ENCODE assay signal across 8 cellular contexts in the genomic region with DNA sequence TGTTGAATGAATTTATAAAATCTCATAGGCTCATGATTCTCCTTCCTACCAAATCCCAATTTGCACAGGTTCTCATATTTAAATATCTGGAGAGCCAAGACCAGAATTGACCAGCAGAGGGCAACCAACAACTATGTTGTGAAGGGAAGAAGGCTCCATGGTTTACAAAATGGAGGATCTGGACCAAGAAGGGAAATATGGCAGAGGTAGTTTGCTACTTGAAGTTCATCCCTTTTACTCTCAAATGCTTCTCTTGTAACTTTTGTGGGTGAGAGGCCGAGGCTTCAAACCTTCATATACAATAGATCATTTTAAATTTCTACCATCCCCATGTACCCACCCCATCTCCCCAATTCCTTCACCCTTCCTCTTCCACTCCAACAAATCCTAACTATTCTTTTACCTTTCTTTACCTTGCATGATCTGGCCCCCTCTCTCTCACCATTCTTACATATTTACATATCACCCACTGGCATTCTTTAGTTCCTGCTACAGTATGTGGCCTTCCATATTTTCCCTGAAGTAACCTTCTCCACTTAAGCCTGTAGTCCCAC. TPM values are rescaled to one million over a fixed set of nuclear protein-coding genes. Genes with fewer than 3 reads are reported as not detected.
DNase-seq lines count a peak whose midpoint lies in the region; ATAC-seq and TF ChIP-seq lines count a peak whose summit lies in the region.

No MANE protein-coding gene starts in this region.

- H3K4me3 ChIP-seq in AG10803 (ENCODE audit: low read length) (no peak overlapping the region), GM23338 (no peak overlapping the region), mammary epithelial cell (replicated peaks in 1 of 3; ENCODE audit: insufficient read depth in 1 of 3, low read depth in 2 of 3, low read length in 3 of 3) (no peak overlapping the region)

- ATAC-seq in GM23338 (no peak), left colon (peak; percentile 23), GM19452 (IDR thresholded peaks at IDR 0.05; ENCODE audit: unreplicated experiment) (no peak)

- in situ Hi-C loops in mammary epithelial cell (cut with MboI; ENCODE audit: low sequenced_read_pairs in 2 of 2): no loop called here

- DNase-seq in AG10803 (ENCODE audit: low read depth) (peak; percentile 85), GM23338 (ENCODE audit: low spot score) (peak; percentile 96), NCI-H2227 (lab: John Stamatoyannopoulos, UW; ENCODE audit: unreplicated experiment) (peak; percentile 91), mammary epithelial cell (peak; percentile 67), left colon (peak; percentile 74 to 88)
- DNase-seq in stimulated activated CD4-positive, alpha-beta T cell treated with anti-CD3 and anti-CD28 coated beads, Interleukin-4, amount 100 ng/mL, for 1 hour: peak; percentile 60

- H3K4me2 ChIP-seq in GM23338 (no peak overlapping the region), mammary epithelial cell (ENCODE audit: insufficient read depth, low read depth, low read length) (no peak overlapping the region)

- H3K27me3 ChIP-seq in GM23338 (ENCODE audit: insufficient read depth) (no peaks in the 10 kb centered on the region), mammary epithelial cell (ENCODE audit: insufficient read depth, low read length) (no peaks in the 10 kb centered on the region)

- intact Hi-C loops in mammary epithelial cell (cut with micrococcal nuclease) (loop anchor here (1.0 to 5.0 kb wide), 5 partner anchors 31 to 304 kb away; a partner anchor contains a TSS), left colon (cut with DNase I, micrococcal nuclease) (loop anchor here in 1 of 2 donors (2.0 kb wide), 1 partner anchor 32 kb away; a partner anchor contains a TSS)

- peaks cover 20% of the 10 kb centered on the region for H3K36me3 Mint-ChIP-seq in GM23338 (ENCODE audit: low read depth)

- H3K4me3 Mint-ChIP-seq in GM23338: peak overlapping the region; percentile 22; the same call in 1 of the 3 replicates

- H3K9me3 Mint-ChIP-seq in GM23338: peaks cover 6% of the 10 kb centered on the region; the same call in 2 of the 3 replicates

- H3K4me1 ChIP-seq in GM23338 (ENCODE audit: insufficient read depth) (peaks cover 4% of the 10 kb centered on the region), mammary epithelial cell (ENCODE audit: insufficient read depth, low read length) (peaks cover 9% of the 10 kb centered on the region)

- H3K9me3 ChIP-seq in mammary epithelial cell (replicated peaks; ENCODE audit: insufficient read depth, low read length): no peaks in the 10 kb centered on the region

- H2AFZ ChIP-seq in GM23338 (0 out of 2 replicates have a peak overlapping the region, but pooled peaks have one; percentile 3), mammary epithelial cell (ENCODE audit: low read depth, low read length) (peak overlapping the region; percentile 95)

- peaks cover 5% of the 10 kb centered on the region; the same call in 1 of the 2 replicates for H3F3A ChIP-seq in GM23338 (replicated peaks; ENCODE audit: low read depth)

- peaks cover 15% of the 10 kb centered on the region for H3K27me3 Mint-ChIP-seq in GM23338 (ENCODE audit: insufficient read depth, low read depth, poor library complexity)

- no peaks in the 10 kb centered on the region; the same call in 1 of the 2 replicates for H4K20me1 ChIP-seq in GM23338 (replicated peaks; ENCODE audit: insufficient read depth)
- H4K20me1 ChIP-seq in mammary epithelial cell (ENCODE audit: insufficient read depth, low read length): no peaks in the 10 kb centered on the region

- H3K9ac ChIP-seq in mammary epithelial cell (ENCODE audit: insufficient read depth, low read length): no peak overlapping the region

- dilution Hi-C loops in mammary epithelial cell (cut with HindIII; ENCODE audit: low sequenced_read_pairs): no loop called here

- H3K4me1 Mint-ChIP-seq in GM23338: peaks cover 27% of the 10 kb centered on the region

- BruUV-seq in mammary epithelial cell (replicated peaks; lab: Mats Ljungman, UMichigan): no TSS peak

- no peak overlapping the region for H3K27ac ChIP-seq in GM23338 (ENCODE audit: low read depth)
- H3K27ac ChIP-seq in VCaP: peak overlapping the region; percentile 19; the same call in 1 of the 2 replicates
- H3K27ac ChIP-seq in mammary epithelial cell (ENCODE audit: insufficient read depth, low read depth, low read length): no peak overlapping the region

- H3K79me2 ChIP-seq in GM23338 (replicated peaks; ENCODE audit: insufficient read depth) (peaks cover 8% of the 10 kb centered on the region), mammary epithelial cell (ENCODE audit: insufficient read depth, low read length) (peaks cover 11% of the 10 kb centered on the region)

- H3K27ac Mint-ChIP-seq in GM23338: peak overlapping the region; percentile 7; the same call in 1 of the 2 replicates

- CTCF ChIA-PET in mammary epithelial cell (lab: Charles Lee; ENCODE audit: low non-redundant PET): no interaction called here

- H3K9me2 ChIP-seq in GM23338 (ENCODE audit: insufficient read depth): 0 out of 2 replicates have a peak, but pooled peaks cover 5% of the 10 kb centered on the region

- peak; percentile 84 for TF ChIP-seq CTCF in AG10803 (conservative IDR thresholded peaks at IDR 0.05; ENCODE audit: low read length)
- TF ChIP-seq CTCF in GM23338 (conservative IDR thresholded peaks at IDR 0.05; ENCODE audit: low read depth in 2 of 2): peak; percentile 91 to 98
- peak; percentile 93 for TF ChIP-seq CTCF in VCaP (conservative IDR thresholded peaks at IDR 0.05)
- peak; percentile 76 to 79 for TF ChIP-seq CTCF in mammary epithelial cell (conservative IDR thresholded peaks at IDR 0.05 in 1 of 2, IDR thresholded peaks at IDR 0.05 in 1 of 2; ENCODE audit: extremely low read depth in 1 of 2, insufficient read depth in 1 of 2, low read depth in 1 of 2, low read length in 2 of 2)

- WGBS in mammary epithelial cell (ENCODE audit: low coverage, missing lambda C conversion rate): 57% methylated on average over 1 of the region's 1 CpG

- no peaks in the 10 kb centered on the region for H3K36me3 ChIP-seq in GM23338 (ENCODE audit: insufficient read depth)
- H3K36me3 ChIP-seq in mammary epithelial cell (ENCODE audit: insufficient read depth, low read length): no peaks in the 10 kb centered on the region

TF ChIP-seq in GM23338, 12 proteins besides CTCF, POLR2A, EP300 and RAD21 (continues in another document):
- TF ChIP-seq, protein P1, sequence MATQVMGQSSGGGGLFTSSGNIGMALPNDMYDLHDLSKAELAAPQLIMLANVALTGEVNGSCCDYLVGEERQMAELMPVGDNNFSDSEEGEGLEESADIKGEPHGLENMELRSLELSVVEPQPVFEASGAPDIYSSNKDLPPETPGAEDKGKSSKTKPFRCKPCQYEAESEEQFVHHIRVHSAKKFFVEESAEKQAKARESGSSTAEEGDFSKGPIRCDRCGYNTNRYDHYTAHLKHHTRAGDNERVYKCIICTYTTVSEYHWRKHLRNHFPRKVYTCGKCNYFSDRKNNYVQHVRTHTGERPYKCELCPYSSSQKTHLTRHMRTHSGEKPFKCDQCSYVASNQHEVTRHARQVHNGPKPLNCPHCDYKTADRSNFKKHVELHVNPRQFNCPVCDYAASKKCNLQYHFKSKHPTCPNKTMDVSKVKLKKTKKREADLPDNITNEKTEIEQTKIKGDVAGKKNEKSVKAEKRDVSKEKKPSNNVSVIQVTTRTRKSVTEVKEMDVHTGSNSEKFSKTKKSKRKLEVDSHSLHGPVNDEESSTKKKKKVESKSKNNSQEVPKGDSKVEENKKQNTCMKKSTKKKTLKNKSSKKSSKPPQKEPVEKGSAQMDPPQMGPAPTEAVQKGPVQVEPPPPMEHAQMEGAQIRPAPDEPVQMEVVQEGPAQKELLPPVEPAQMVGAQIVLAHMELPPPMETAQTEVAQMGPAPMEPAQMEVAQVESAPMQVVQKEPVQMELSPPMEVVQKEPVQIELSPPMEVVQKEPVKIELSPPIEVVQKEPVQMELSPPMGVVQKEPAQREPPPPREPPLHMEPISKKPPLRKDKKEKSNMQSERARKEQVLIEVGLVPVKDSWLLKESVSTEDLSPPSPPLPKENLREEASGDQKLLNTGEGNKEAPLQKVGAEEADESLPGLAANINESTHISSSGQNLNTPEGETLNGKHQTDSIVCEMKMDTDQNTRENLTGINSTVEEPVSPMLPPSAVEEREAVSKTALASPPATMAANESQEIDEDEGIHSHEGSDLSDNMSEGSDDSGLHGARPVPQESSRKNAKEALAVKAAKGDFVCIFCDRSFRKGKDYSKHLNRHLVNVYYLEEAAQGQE (IDR thresholded peaks at IDR 0.05; ENCODE audit: unreplicated experiment): no peak
- TF ChIP-seq CREB1 (CRISPR knock-in tag; IDR thresholded peaks at IDR 0.05; ENCODE audit: low read depth) (0 out of 2 replicates have a peak, but pooled peaks have one; percentile 3), EZH2 (IDR thresholded peaks at IDR 0.05; ENCODE audit: low read depth, unreplicated experiment) (no peak), JUNB (IDR thresholded peaks at IDR 0.05; ENCODE audit: unreplicated experiment) (no peak), POLR2AphosphoS5 (IDR thresholded peaks at IDR 0.05; ENCODE audit: low read depth) (no peak)

RNA-seq across cellular contexts. Expression of a gene that starts 3.8 kb away (rescaled TPM):
- total RNA-seq in GM23338 (2014; rRNA removed; shearing (Covaris generic)): 40.4 and 44.5 TPM in 2 replicates
- polyA plus RNA-seq in GM23338 (2016; fragmentation: Nextera tagmentation; extraction: Ambion mirVana) (52.1 and 68.3 TPM in 2 replicates), mammary epithelial cell (31.7 TPM)
- total RNA-seq in mammary epithelial cell (10 to 100 TPM; 28.7 to 61.6 TPM), left colon (10 to 100 TPM; 81.7 to 85.6 TPM)
- polyA minus RNA-seq in mammary epithelial cell: 88.2 TPM

RNA-seq across cellular contexts. Expression of a gene that starts 28.6 kb away (rescaled TPM):
- 68.2 and 77.1 TPM in 2 replicates for total RNA-seq in GM23338 (2014; rRNA removed; shearing (Covaris generic))
- 14.8 and 15.3 TPM in 2 replicates for polyA plus RNA-seq in GM23338 (2016; fragmentation: Nextera tagmentation; extraction: Ambion mirVana)
- total RNA-seq in mammary epithelial cell: 100 to 1,000 TPM in 1 of 2 donors, 10 to 100 TPM in 1; 66.8 to 151 TPM
- polyA plus RNA-seq in mammary epithelial cell: 51.7 TPM
- polyA minus RNA-seq in mammary epithelial cell: 115 TPM
- 10 to 100 TPM; 31.5 to 35.1 TPM for total RNA-seq in left colon

RNA-seq across cellular contexts. Expression of a gene that starts 31.0 kb away (rescaled TPM):
- total RNA-seq in GM23338 (2014; rRNA removed; shearing (Covaris generic)): 25.5 and 31.6 TPM in 2 replicates
- polyA plus RNA-seq in GM23338 (2016; fragmentation: Nextera tagmentation; extraction: Ambion mirVana) (24.9 and 27.8 TPM in 2 replicates), mammary epithelial cell (61.2 TPM)
- total RNA-seq in mammary epithelial cell (10 to 100 TPM; 18.3 to 37.5 TPM), left colon (10 to 100 TPM; 23.2 to 29.5 TPM)
- 25.3 TPM for polyA minus RNA-seq in mammary epithelial cell

RNA-seq across cellular contexts. Expression of a gene that starts 34.9 kb away (rescaled TPM):
- total RNA-seq in GM23338 (2014; rRNA removed; shearing (Covaris generic)): 1,092 and 1,271 TPM in 2 replicates
- 1,545 and 1,548 TPM in 2 replicates for polyA plus RNA-seq in GM23338 (2016; fragmentation: Nextera tagmentation; extraction: Ambion mirVana)
- total RNA-seq in mammary epithelial cell: 1,000 to 10,000 TPM in 1 of 2 donors, 100 to 1,000 TPM in 1; 732 to 1,042 TPM
- polyA plus RNA-seq in mammary epithelial cell: 3,180 TPM
- 913 TPM for polyA minus RNA-seq in mammary epithelial cell
- total RNA-seq in left colon: 1,000 to 10,000 TPM; 1,832 to 2,224 TPM

RNA-seq across cellular contexts. Expression of a gene that starts 36.7 kb away (rescaled TPM):
- 0.59 and 4.5 TPM in 2 replicates for total RNA-seq in GM23338 (2014; rRNA removed; shearing (Covaris generic))
- polyA plus RNA-seq in GM23338 (2016; fragmentation: Nextera tagmentation; extraction: Ambion mirVana) (0.29 and 0.63 TPM in 2 replicates), mammary epithelial cell (not detected)
- total RNA-seq in mammary epithelial cell (under 1 TPM in 1 of 2 donors, not detected in 1; 0.45 TPM), left colon (100 to 1,000 TPM; 152 to 244 TPM)
- polyA minus RNA-seq in mammary epithelial cell: not detected
